Comparison of ENCODE assay signal across 9 cellular contexts in the genomic region with DNA sequence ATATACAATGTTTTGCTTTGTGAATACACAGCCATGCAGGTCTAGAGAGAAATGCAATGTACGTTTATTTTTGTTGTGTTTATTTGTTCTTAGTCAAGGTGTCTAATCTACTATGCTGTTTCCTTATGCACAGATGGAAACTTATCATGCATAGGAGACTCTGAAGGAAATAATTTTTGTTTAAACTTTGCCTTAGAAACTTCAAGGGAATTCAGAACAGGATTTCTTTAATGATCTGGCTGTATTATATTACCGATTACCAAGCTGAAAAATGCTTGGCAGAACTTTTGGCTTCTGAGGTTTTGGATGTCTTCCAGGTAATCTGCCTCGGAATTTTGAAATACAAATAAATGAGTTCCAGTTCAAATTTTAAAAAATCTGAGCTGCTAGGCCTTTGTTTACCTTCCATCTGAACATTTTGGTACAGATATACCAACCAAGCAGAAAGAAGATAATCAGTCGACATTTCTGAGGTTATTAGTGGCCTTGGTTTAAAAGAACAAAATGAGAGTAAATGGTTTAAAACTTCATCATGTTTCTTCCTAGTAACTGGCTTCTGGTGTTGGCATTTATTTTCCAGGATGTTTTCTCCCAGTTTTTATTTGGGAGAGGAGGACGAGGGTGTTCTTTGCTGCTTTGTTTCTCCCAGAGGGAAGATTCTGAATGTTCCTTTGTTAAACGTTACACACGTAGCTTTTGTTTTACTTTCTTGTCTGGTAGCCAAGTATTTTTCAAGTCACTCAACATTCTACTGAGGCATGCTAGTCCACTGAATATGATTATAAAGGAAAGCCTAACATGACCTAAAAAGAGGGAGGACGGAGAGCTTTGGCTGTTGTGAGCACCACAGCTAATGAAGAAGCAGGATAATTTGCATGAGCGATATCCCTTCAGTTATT.
DNase-seq lines count a peak whose midpoint lies in the region; ATAC-seq, FAIRE-seq and TF ChIP-seq lines count a peak whose summit lies in the region.
"Had no signal": no experiment of that assay in that cellular context is flagged by ENCODE, and none has a peak within 500 bp of the region (broad histone marks: within the 10 kb centered on the region; RNA-seq: fewer than 3 reads in every experiment).

No MANE protein-coding gene starts in this region.

- 30 to 42% (median 41%) methylated on average over 9 of the region's 9 CpGs for WGBS in small intestine, 3 donors

- DNase-seq in HS-5 (ENCODE audit: low read depth) (peak; percentile 37), brain microvascular endothelial cell (peak; percentile 50), superior temporal gyrus (ENCODE audit: extremely low spot score) (peak; percentile 94), small intestine (no peak), KBM-7 (no peak)
- DNase-seq: activated naive CD4-positive, alpha-beta T cell treated with anti-CD3 and anti-CD28 coated beads, Interleukin-2, amount 10 ng/mL, durations not matched to agents 7 days and 5 days had no signal

- no peaks in the 10 kb centered on the region for H3K36me3 ChIP-seq in brain microvascular endothelial cell (replicated peaks)
- H3K36me3 ChIP-seq in small intestine (ENCODE audit: control insufficient read depth in 2 of 2, insufficient read depth in 2 of 2, low read length in 2 of 2), result no peaks in the 10 kb centered on the region

- H3K27me3 ChIP-seq in brain microvascular endothelial cell (replicated peaks), result no peaks in the 10 kb centered on the region
- H3K27me3 ChIP-seq in layer of hippocampus (ENCODE audit: control insufficient read depth, insufficient read depth, low read length), result no peaks in the 10 kb centered on the region
- no peaks in the 10 kb centered on the region for H3K27me3 ChIP-seq in small intestine (ENCODE audit: control insufficient read depth in 2 of 2, insufficient read depth in 2 of 2, low read length in 2 of 2)

- ATAC-seq in GM21576 (IDR thresholded peaks at IDR 0.05; ENCODE audit: unreplicated experiment) (no peak), HG03571 (IDR thresholded peaks at IDR 0.05; ENCODE audit: unreplicated experiment) (no peak)

- in situ Hi-C loops in brain microvascular endothelial cell (cut with HindIII; ENCODE audit: low pct_ligation_motif_present, low sequenced_read_pairs), result no loop called here
- in situ Hi-C loops in KBM-7 (cut with MboI; ENCODE audit: low pct_unique_long_range_greater_than_20kb, low sequenced_read_pairs), result no loop called here

- TF ChIP-seq CTCF in brain microvascular endothelial cell (IDR thresholded peaks at IDR 0.05; ENCODE audit: low read depth, low read length, missing control alignments), result no peak

- H3K9me3 ChIP-seq in small intestine (ENCODE audit: control insufficient read depth, low read depth), result no peaks in the 10 kb centered on the region

- H3K4me3 ChIP-seq in brain microvascular endothelial cell (ENCODE audit: low read depth, low read length) (no peak overlapping the region), small intestine (ENCODE audit: low read depth in 1 of 2, low read length in 2 of 2) (no peak overlapping the region)

- peaks cover 5 to 6% of the 10 kb centered on the region in 2 donors for H3K4me1 ChIP-seq in small intestine (ENCODE audit: control insufficient read depth in 2 of 2, insufficient read depth in 1 of 2, low read depth in 1 of 2, low read length in 1 of 2)

- H3K27ac ChIP-seq in brain microvascular endothelial cell, result peak overlapping the region; percentile 42
- H3K27ac ChIP-seq in layer of hippocampus (ENCODE audit: low read depth, low read length), result peak overlapping the region; percentile 90
- peak overlapping the region in 1 of 2 donors; percentile 36 for H3K27ac ChIP-seq in small intestine (ENCODE audit: low read depth in 1 of 2, low read length in 1 of 2)

- no peak for FAIRE-seq in small intestine (lab: Jason Lieb, UNC)

Comparison
In these comparisons a context has a peak if more than half of its experiments do, and no peak if none do; other contexts are left out.
1. DNase-seq: peak in HS-5 (single experiment), brain microvascular endothelial cell (single experiment) and superior temporal gyrus (single experiment); none in small intestine (single experiment) and KBM-7 (single experiment).